In genomic region chr1:30948813-30949486, GRCh38 we compare ENCODE assay signal across 8 cellular contexts. TPM values are rescaled to one million over a fixed set of nuclear protein-coding genes. Genes with fewer than 3 reads are reported as not detected.
DNase-seq lines count a peak whose midpoint lies in the region; ATAC-seq, FAIRE-seq and TF ChIP-seq lines count a peak whose summit lies in the region.
"Not testable (repeated sequence)": the region's sequence is repeated elsewhere in the genome, so short reads cannot be mapped to it uniquely, and the experiment has no call there.

No MANE protein-coding gene starts in this region.

- intact Hi-C loops in CD8-positive, alpha-beta T cell (cut with DNase I, micrococcal nuclease); activated T-helper 1 cell treated with anti-CD3 and anti-CD28 coated beads, Interleukin-12 subunit alpha, Interleukin-12 subunit beta, Interleukin-2, Interleukin-4 antibody, amounts not matched to agents 30 ng/mL and 10 ng/mL and 1 ng/mL, durations not matched to agents 14 hours and 24 hours and 36 hours (cut with micrococcal nuclease); K562 (cut with micrococcal nuclease); naive thymus-derived CD4-positive, alpha-beta T cell (cut with micrococcal nuclease): not testable (repeated sequence)

- TF ChIP-seq CTCF in CD8-positive, alpha-beta T cell (IDR thresholded peaks at IDR 0.05); K562 (IDR thresholded peaks at IDR 0.05 in 2 of 3, conservative IDR thresholded peaks at IDR 0.05 in 1 of 3; ENCODE audit: insufficient read depth in 2 of 3, low read depth in 1 of 3, low read length in 3 of 3); type B pancreatic cell (conservative IDR thresholded peaks at IDR 0.05): not testable (repeated sequence)

- H3K9me1 ChIP-seq in K562 (ENCODE audit: control insufficient read depth, insufficient read depth, low read length), result not testable (repeated sequence)

- H3F3A ChIP-seq in GM23248 (ENCODE audit: insufficient read depth), result peaks cover 28% of the 10 kb centered on the region

- H3K27me3 ChIP-seq in CD8-positive, alpha-beta T cell (ENCODE audit: insufficient read depth, low read length); GM23248 (replicated peaks; ENCODE audit: insufficient read depth); K562 (ENCODE audit: control insufficient read depth in 2 of 2, insufficient read depth in 2 of 2, low read length in 2 of 2); naive thymus-derived CD4-positive, alpha-beta T cell (ENCODE audit: control insufficient read depth in 2 of 2, insufficient read depth in 2 of 2, low read length in 2 of 2): not testable (repeated sequence)

- peak overlapping the region; percentile 4 for H3K27ac Mint-ChIP-seq in CD8-positive, alpha-beta T cell
- H3K27ac Mint-ChIP-seq in activated T-helper 1 cell treated with anti-CD3 and anti-CD28 coated beads, Interleukin-12 subunit alpha, Interleukin-12 subunit beta, Interleukin-2, Interleukin-4 antibody, amounts not matched to agents 30 ng/mL and 10 ng/mL and 1 ng/mL, durations not matched to agents 14 hours and 24 hours and 36 hours, result peak overlapping the region; percentile 14
- peak overlapping the region in 5 of 9 donors; percentile 11 to 78 (median 71) for H3K27ac Mint-ChIP-seq in naive thymus-derived CD4-positive, alpha-beta T cell
- H3K27ac Mint-ChIP-seq in type B pancreatic cell, result peak overlapping the region; percentile 42

- not testable (repeated sequence) for H3K9me2 ChIP-seq in GM23248 (ENCODE audit: insufficient read depth)

- H3K9me3 Mint-ChIP-seq in CD8-positive, alpha-beta T cell; activated T-helper 1 cell treated with anti-CD3 and anti-CD28 coated beads, Interleukin-12 subunit alpha, Interleukin-12 subunit beta, Interleukin-2, Interleukin-4 antibody, amounts not matched to agents 30 ng/mL and 10 ng/mL and 1 ng/mL, durations not matched to agents 14 hours and 24 hours and 36 hours; naive thymus-derived CD4-positive, alpha-beta T cell; type B pancreatic cell: not testable (repeated sequence)

- H2AFZ ChIP-seq in GM23248; K562 (ENCODE audit: low read depth, low read length): not testable (repeated sequence)

- TSS peak; percentile 29 for BruUV-seq in K562 (replicated peaks; lab: Mats Ljungman, UMichigan)

- POLR2A ChIA-PET in CD8-positive, alpha-beta T cell (lab: Charles Lee); naive thymus-derived CD4-positive, alpha-beta T cell (lab: Charles Lee): not testable (repeated sequence)
- POLR2A ChIA-PET in K562 (lab: Yijun Ruan, JAX), result interaction anchor here (0.7 to 1.2 kb wide), 2 partner anchors 11 to 778 kb away, joined by 3 read pairs; no protein-coding TSS in a partner anchor

- not testable (repeated sequence) for H4K20me1 ChIP-seq in GM23248 (ENCODE audit: insufficient read depth); K562 (replicated peaks; ENCODE audit: control insufficient read depth, insufficient read depth, low read length)

- not testable (repeated sequence) for H3K9me3 ChIP-seq in CD8-positive, alpha-beta T cell (ENCODE audit: low read length); GM23248 (ENCODE audit: low read depth); K562 (replicated peaks; ENCODE audit: control insufficient read depth, insufficient read depth, low read depth, low read length); naive thymus-derived CD4-positive, alpha-beta T cell (ENCODE audit: control insufficient read depth in 2 of 3, low read length in 3 of 3)

- not testable (repeated sequence) for H3K27ac ChIP-seq in CD8-positive, alpha-beta T cell (ENCODE audit: low read depth, low read length); K562 (ENCODE audit: extremely low read depth, low read depth, low read length); naive thymus-derived CD4-positive, alpha-beta T cell (ENCODE audit: low read depth, low read length)
- H3K27ac ChIP-seq in GM23248, result peak overlapping the region; percentile 37

- peaks cover 85% of the 10 kb centered on the region for H3K79me2 ChIP-seq in GM23248 (ENCODE audit: insufficient read depth)
- H3K79me2 ChIP-seq in K562 (ENCODE audit: control insufficient read depth, insufficient read depth, low read length), result not testable (repeated sequence)

- not testable (repeated sequence) for TF ChIP-seq POLR2A in K562 (conservative IDR thresholded peaks at IDR 0.05)

- ATAC-seq in CD8-positive, alpha-beta T cell; naive thymus-derived CD4-positive, alpha-beta T cell: not testable (repeated sequence)
- ATAC-seq in SK-N-SH treated with all-trans-retinoic acid at 6 μM for 48 hours, result peak; percentile 93
- peak; percentile 28 for ATAC-seq in K562

- DNase-seq in CD8-positive, alpha-beta T cell; activated T-helper 1 cell treated with anti-CD3 and anti-CD28 coated beads, Interleukin-12 subunit alpha, Interleukin-12 subunit beta, Interleukin-2, Interleukin-4 antibody, amounts not matched to agents 30 ng/mL and 10 ng/mL and 1 ng/mL, durations not matched to agents 14 hours and 24 hours and 36 hours (ENCODE audit: low spot score); K562 (ENCODE audit: extremely low read depth in 1 of 4, low spot score in 3 of 4); naive thymus-derived CD4-positive, alpha-beta T cell; type B pancreatic cell (ENCODE audit: extremely low spot score, unreplicated experiment): not testable (repeated sequence)
- DNase-seq in GM23248 (peak; percentile 76), fibroblast of peridontal ligament (ENCODE audit: extremely low read depth) (peak; percentile 23)

- in situ Hi-C loops in GM23248 (cut with MboI); K562 (cut with MboI): not testable (repeated sequence)

- 14 to 16% methylated on average over 1 to 2 of the region's 5 CpGs for WGBS in GM23248 (ENCODE audit: low coverage in 1 of 2, low lambda C conversion rate in 2 of 2, missing lambda C conversion rate in 2 of 2), 2 experiments
- WGBS in K562 (ENCODE audit: insufficient coverage, low coverage, missing lambda C conversion rate), result 76% methylated on average over 1 of the region's 5 CpGs

- H3K36me3 Mint-ChIP-seq in CD8-positive, alpha-beta T cell, result peaks cover 86% of the 10 kb centered on the region
- peaks cover 64% of the 10 kb centered on the region for H3K36me3 Mint-ChIP-seq in activated T-helper 1 cell treated with anti-CD3 and anti-CD28 coated beads, Interleukin-12 subunit alpha, Interleukin-12 subunit beta, Interleukin-2, Interleukin-4 antibody, amounts not matched to agents 30 ng/mL and 10 ng/mL and 1 ng/mL, durations not matched to agents 14 hours and 24 hours and 36 hours (ENCODE audit: low read depth)
- peaks cover 10 to 68% (median 36%) of the 10 kb centered on the region in 5 donors for H3K36me3 Mint-ChIP-seq in naive thymus-derived CD4-positive, alpha-beta T cell
- H3K36me3 Mint-ChIP-seq in type B pancreatic cell, result peaks cover 64% of the 10 kb centered on the region

- H3K27me3 Mint-ChIP-seq in CD8-positive, alpha-beta T cell (ENCODE audit: low read depth); activated T-helper 1 cell treated with anti-CD3 and anti-CD28 coated beads, Interleukin-12 subunit alpha, Interleukin-12 subunit beta, Interleukin-2, Interleukin-4 antibody, amounts not matched to agents 30 ng/mL and 10 ng/mL and 1 ng/mL, durations not matched to agents 14 hours and 24 hours and 36 hours (ENCODE audit: insufficient read depth); naive thymus-derived CD4-positive, alpha-beta T cell; type B pancreatic cell: not testable (repeated sequence)

- CTCF ChIA-PET in CD8-positive, alpha-beta T cell (lab: Charles Lee), result interaction anchor here (1.4 kb wide), 1 partner anchor 20 kb away, joined by 3 read pairs; no protein-coding TSS in a partner anchor
- CTCF ChIA-PET in K562 (lab: Yijun Ruan, JAX; ENCODE audit: low intra/inter-chr PET ratio); naive thymus-derived CD4-positive, alpha-beta T cell (lab: Charles Lee): not testable (repeated sequence)

- FAIRE-seq in K562 (lab: Jason Lieb, UNC), result peak; percentile 52

- not testable (repeated sequence) for H3K4me1 ChIP-seq in CD8-positive, alpha-beta T cell (ENCODE audit: insufficient read depth, low read length); K562 (replicated peaks in 1 of 2; ENCODE audit: control insufficient read depth in 2 of 2, insufficient read depth in 2 of 2, low read length in 2 of 2); naive thymus-derived CD4-positive, alpha-beta T cell (ENCODE audit: control insufficient read depth in 2 of 2, insufficient read depth in 2 of 2, low read length in 2 of 2)
- peaks cover 16% of the 10 kb centered on the region for H3K4me1 ChIP-seq in GM23248 (ENCODE audit: insufficient read depth)

- H3K4me3 Mint-ChIP-seq in CD8-positive, alpha-beta T cell; activated T-helper 1 cell treated with anti-CD3 and anti-CD28 coated beads, Interleukin-12 subunit alpha, Interleukin-12 subunit beta, Interleukin-2, Interleukin-4 antibody, amounts not matched to agents 30 ng/mL and 10 ng/mL and 1 ng/mL, durations not matched to agents 14 hours and 24 hours and 36 hours; naive thymus-derived CD4-positive, alpha-beta T cell; type B pancreatic cell: not testable (repeated sequence)

- not testable (repeated sequence) for TF ChIP-seq EP300 in K562 (IDR thresholded peaks at IDR 0.05; ENCODE audit: low read length)

- not testable (repeated sequence) for H3K9ac ChIP-seq in GM23248; K562 (ENCODE audit: insufficient read depth in 1 of 2, low read depth in 2 of 2, low read length in 2 of 2)

- H3K4me2 ChIP-seq in GM23248 (ENCODE audit: unreplicated experiment), result peak overlapping the region; percentile 57
- not testable (repeated sequence) for H3K4me2 ChIP-seq in K562 (ENCODE audit: insufficient read depth, low read length)

- peaks cover 61% of the 10 kb centered on the region for H3K36me3 ChIP-seq in CD8-positive, alpha-beta T cell (ENCODE audit: insufficient read depth, low read length)
- H3K36me3 ChIP-seq in GM23248 (ENCODE audit: low read depth) (peaks cover 77% of the 10 kb centered on the region), K562 (ENCODE audit: control insufficient read depth, insufficient read depth, low read length) (peaks cover 91% of the 10 kb centered on the region)
- H3K36me3 ChIP-seq in naive thymus-derived CD4-positive, alpha-beta T cell (ENCODE audit: control insufficient read depth in 2 of 3, insufficient read depth in 3 of 3, low read length in 3 of 3), result peaks cover 26 to 87% (median 37%) of the 10 kb centered on the region in 3 experiments

- peaks cover 28% of the 10 kb centered on the region for H3K4me1 Mint-ChIP-seq in CD8-positive, alpha-beta T cell (ENCODE audit: low read depth)
- H3K4me1 Mint-ChIP-seq in activated T-helper 1 cell treated with anti-CD3 and anti-CD28 coated beads, Interleukin-12 subunit alpha, Interleukin-12 subunit beta, Interleukin-2, Interleukin-4 antibody, amounts not matched to agents 30 ng/mL and 10 ng/mL and 1 ng/mL, durations not matched to agents 14 hours and 24 hours and 36 hours (ENCODE audit: low read depth), result peaks cover 21% of the 10 kb centered on the region
- H3K4me1 Mint-ChIP-seq in naive thymus-derived CD4-positive, alpha-beta T cell, result peaks cover 11 to 34% (median 19%) of the 10 kb centered on the region in 7 donors
- not testable (repeated sequence) for H3K4me1 Mint-ChIP-seq in type B pancreatic cell (ENCODE audit: unreplicated experiment)

- TF ChIP-seq RAD21 in K562 (CRISPR knock-in tag; conservative IDR thresholded peaks at IDR 0.05 in 1 of 2, IDR thresholded peaks at IDR 0.05 in 1 of 2), result not testable (repeated sequence)

- not testable (repeated sequence) for H3K4me3 ChIP-seq in CD8-positive, alpha-beta T cell (ENCODE audit: low read depth, low read length); GM23248; K562; naive thymus-derived CD4-positive, alpha-beta T cell (ENCODE audit: low read length)

RNA-seq across cellular contexts. Expression of gene SDC3, which starts 40.4 kb away (rescaled TPM):
- not detected for total RNA-seq in CD8-positive, alpha-beta T cell
- 39.7 and 40.7 TPM in 2 replicates for total RNA-seq in GM23248 (2014; rRNA removed; shearing (Covaris generic))
- polyA plus RNA-seq in GM23248 (2016; fragmentation: Nextera tagmentation; extraction: Ambion mirVana), result 6.6 and 6.9 TPM in 2 replicates
- 0.26 and 0.34 TPM in 2 replicates for total RNA-seq in activated T-helper 1 cell treated with anti-CD3 and anti-CD28 coated beads, Interleukin-12 subunit alpha, Interleukin-12 subunit beta, Interleukin-2, Interleukin-4 antibody, amounts not matched to agents 30 ng/mL and 10 ng/mL and 1 ng/mL, durations not matched to agents 14 hours and 24 hours and 36 hours
- 13.1 and 24.6 TPM in 2 replicates for total RNA-seq in K562 (2011; cell fraction: chromatin; rRNA removed; ENCODE audit: low replicate concordance)
- 24.0 and 32.2 TPM in 2 replicates for total RNA-seq in K562 (2011; cell fraction: nucleolus; rRNA removed)
- total RNA-seq in K562 (2011; cell fraction: nucleoplasm; rRNA removed), result 29.8 and 31.2 TPM in 2 replicates
- 12.1 and 20.7 TPM in 2 replicates for total RNA-seq in K562 (2014; rRNA removed)
- 8.6 and 9.0 TPM in 2 replicates for total RNA-seq in K562 (2014; rRNA removed; fragmentation: Illumina TruSeq; extraction: Trizol)
- 17.6 and 18.3 TPM in 2 replicates for total RNA-seq in K562 (2015; rRNA removed; fragmentation: Illumina TruSeq; extraction: Trizol)
- total RNA-seq in K562 (2021), result 39.4 and 44.1 TPM in 2 replicates
- 6.5 and 8.9 TPM in 2 replicates for polyA plus RNA-seq in K562 (2011; rRNA removed)
- 8.4 and 12.2 TPM in 2 replicates for polyA plus RNA-seq in K562 (2011; cell fraction: cytosol; rRNA removed)
- polyA plus RNA-seq in K562 (2011; cell fraction: nucleus; rRNA removed), result 15.0 and 19.6 TPM in 2 replicates
- polyA plus RNA-seq in K562 (2012), result 39.4 and 99.6 TPM in 2 replicates
- polyA plus RNA-seq in K562 (2014; fragmentation: Illumina TruSeq; extraction: Trizol), result 30.5 and 39.3 TPM in 2 replicates
- polyA plus RNA-seq in K562 (2014; fragmentation: Nextera tagmentation; extraction: Ambion mirVana), result under 1 TPM; 0.38 to 0.56 TPM
- 20.4 and 24.5 TPM in 2 replicates for polyA plus RNA-seq in K562 (2014; rRNA removed)
- polyA minus RNA-seq in K562 (2011; rRNA and poly(A)+ RNA removed), result 4.6 and 6.4 TPM in 2 replicates
- 12.1 and 19.4 TPM in 2 replicates for polyA minus RNA-seq in K562 (2011; cell fraction: cytosol; rRNA and poly(A)+ RNA removed)
- 3.4 and 3.8 TPM in 2 replicates for polyA minus RNA-seq in K562 (2011; cell fraction: nucleus; rRNA and poly(A)+ RNA removed)
- total RNA-seq in naive thymus-derived CD4-positive, alpha-beta T cell, result under 1 TPM; 0.19 to 0.42 (median 0.30) TPM
- polyA plus RNA-seq in naive thymus-derived CD4-positive, alpha-beta T cell, result under 1 TPM in 1 of 2 donors, not detected in 1; 0.07 TPM
- 46.7 and 54.2 TPM in 2 replicates for total RNA-seq in type B pancreatic cell (ENCODE audit: low replicate concordance)

Comparison
In these comparisons a context has a peak if more than half of its experiments do, and no peak if none do; other contexts are left out.
1. H3K27ac Mint-ChIP-seq: peak in every context shown above with its lines; median percentile 71 in naive thymus-derived CD4-positive, alpha-beta T cell; 42 in type B pancreatic cell; 14 in activated T-helper 1 cell treated with anti-CD3 and anti-CD28 coated beads, Interleukin-12 subunit alpha, Interleukin-12 subunit beta, Interleukin-2, Interleukin-4 antibody, amounts not matched to agents 30 ng/mL and 10 ng/mL and 1 ng/mL, durations not matched to agents 14 hours and 24 hours and 36 hours; 4 in CD8-positive, alpha-beta T cell.